1 cellular context compared by ENCODE assay signal in genomic region chr6:73523434-73524123, GRCh38.
A peak's percentile ranks its signal among the peaks of the same experiment; 100 is the strongest.
TF ChIP-seq lines count a peak whose summit lies in the region.

No MANE protein-coding gene starts in this region.

TF ChIP-seq in GM12878, 131 proteins besides CTCF, POLR2A, EP300 and RAD21 (continued from another document and continues in another):
- TF ChIP-seq, protein P1, sequence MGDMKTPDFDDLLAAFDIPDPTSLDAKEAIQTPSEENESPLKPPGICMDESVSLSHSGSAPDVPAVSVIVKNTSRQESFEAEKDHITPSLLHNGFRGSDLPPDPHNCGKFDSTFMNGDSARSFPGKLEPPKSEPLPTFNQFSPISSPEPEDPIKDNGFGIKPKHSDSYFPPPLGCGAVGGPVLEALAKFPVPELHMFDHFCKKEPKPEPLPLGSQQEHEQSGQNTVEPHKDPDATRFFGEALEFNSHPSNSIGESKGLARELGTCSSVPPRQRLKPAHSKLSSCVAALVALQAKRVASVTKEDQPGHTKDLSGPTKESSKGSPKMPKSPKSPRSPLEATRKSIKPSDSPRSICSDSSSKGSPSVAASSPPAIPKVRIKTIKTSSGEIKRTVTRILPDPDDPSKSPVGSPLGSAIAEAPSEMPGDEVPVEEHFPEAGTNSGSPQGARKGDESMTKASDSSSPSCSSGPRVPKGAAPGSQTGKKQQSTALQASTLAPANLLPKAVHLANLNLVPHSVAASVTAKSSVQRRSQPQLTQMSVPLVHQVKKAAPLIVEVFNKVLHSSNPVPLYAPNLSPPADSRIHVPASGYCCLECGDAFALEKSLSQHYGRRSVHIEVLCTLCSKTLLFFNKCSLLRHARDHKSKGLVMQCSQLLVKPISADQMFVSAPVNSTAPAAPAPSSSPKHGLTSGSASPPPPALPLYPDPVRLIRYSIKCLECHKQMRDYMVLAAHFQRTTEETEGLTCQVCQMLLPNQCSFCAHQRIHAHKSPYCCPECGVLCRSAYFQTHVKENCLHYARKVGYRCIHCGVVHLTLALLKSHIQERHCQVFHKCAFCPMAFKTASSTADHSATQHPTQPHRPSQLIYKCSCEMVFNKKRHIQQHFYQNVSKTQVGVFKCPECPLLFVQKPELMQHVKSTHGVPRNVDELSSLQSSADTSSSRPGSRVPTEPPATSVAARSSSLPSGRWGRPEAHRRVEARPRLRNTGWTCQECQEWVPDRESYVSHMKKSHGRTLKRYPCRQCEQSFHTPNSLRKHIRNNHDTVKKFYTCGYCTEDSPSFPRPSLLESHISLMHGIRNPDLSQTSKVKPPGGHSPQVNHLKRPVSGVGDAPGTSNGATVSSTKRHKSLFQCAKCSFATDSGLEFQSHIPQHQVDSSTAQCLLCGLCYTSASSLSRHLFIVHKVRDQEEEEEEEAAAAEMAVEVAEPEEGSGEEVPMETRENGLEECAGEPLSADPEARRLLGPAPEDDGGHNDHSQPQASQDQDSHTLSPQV (IDR thresholded peaks at IDR 0.05) = peak; percentile 22; the same call in 1 of the 2 replicates
- TF ChIP-seq MTA3 (IDR thresholded peaks at IDR 0.05; ENCODE audit: borderline replicate concordance, low read length) = no peak
- no peak for TF ChIP-seq ESRRA (IDR thresholded peaks at IDR 0.05; ENCODE audit: low read length)
- TF ChIP-seq NFXL1 (IDR thresholded peaks at IDR 0.05; ENCODE audit: borderline replicate concordance) = no peak
- no peak for TF ChIP-seq NR2C2 (IDR thresholded peaks at IDR 0.05; ENCODE audit: borderline replicate concordance, control insufficient read depth, insufficient read length, low read depth)
- TF ChIP-seq, protein P2, sequence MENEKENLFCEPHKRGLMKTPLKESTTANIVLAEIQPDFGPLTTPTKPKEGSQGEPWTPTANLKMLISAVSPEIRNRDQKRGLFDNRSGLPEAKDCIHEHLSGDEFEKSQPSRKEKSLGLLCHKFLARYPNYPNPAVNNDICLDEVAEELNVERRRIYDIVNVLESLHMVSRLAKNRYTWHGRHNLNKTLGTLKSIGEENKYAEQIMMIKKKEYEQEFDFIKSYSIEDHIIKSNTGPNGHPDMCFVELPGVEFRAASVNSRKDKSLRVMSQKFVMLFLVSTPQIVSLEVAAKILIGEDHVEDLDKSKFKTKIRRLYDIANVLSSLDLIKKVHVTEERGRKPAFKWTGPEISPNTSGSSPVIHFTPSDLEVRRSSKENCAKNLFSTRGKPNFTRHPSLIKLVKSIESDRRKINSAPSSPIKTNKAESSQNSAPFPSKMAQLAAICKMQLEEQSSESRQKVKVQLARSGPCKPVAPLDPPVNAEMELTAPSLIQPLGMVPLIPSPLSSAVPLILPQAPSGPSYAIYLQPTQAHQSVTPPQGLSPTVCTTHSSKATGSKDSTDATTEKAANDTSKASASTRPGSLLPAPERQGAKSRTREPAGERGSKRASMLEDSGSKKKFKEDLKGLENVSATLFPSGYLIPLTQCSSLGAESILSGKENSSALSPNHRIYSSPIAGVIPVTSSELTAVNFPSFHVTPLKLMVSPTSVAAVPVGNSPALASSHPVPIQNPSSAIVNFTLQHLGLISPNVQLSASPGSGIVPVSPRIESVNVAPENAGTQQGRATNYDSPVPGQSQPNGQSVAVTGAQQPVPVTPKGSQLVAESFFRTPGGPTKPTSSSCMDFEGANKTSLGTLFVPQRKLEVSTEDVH (IDR thresholded peaks at IDR 0.05; ENCODE audit: low read depth, partially characterized antibody) = no peak
- peak; percentile 84; the same call in 1 of the 2 replicates for TF ChIP-seq ZNF207 (IDR thresholded peaks at IDR 0.05; ENCODE audit: borderline replicate concordance)
- TF ChIP-seq, protein P3, sequence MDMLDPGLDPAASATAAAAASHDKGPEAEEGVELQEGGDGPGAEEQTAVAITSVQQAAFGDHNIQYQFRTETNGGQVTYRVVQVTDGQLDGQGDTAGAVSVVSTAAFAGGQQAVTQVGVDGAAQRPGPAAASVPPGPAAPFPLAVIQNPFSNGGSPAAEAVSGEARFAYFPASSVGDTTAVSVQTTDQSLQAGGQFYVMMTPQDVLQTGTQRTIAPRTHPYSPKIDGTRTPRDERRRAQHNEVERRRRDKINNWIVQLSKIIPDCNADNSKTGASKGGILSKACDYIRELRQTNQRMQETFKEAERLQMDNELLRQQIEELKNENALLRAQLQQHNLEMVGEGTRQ (IDR thresholded peaks at IDR 0.05; ENCODE audit: borderline replicate concordance, low read depth, low read length) = peak; percentile 34; the same call in 1 of the 2 replicates
- TF ChIP-seq RELB (IDR thresholded peaks at IDR 0.05; ENCODE audit: low read depth) = 0 out of 2 replicates have a peak, but pooled peaks have one; percentile 11
- peak; percentile 97 for TF ChIP-seq GATAD2B (conservative IDR thresholded peaks at IDR 0.05; ENCODE audit: low read depth)
- TF ChIP-seq DPF2 (IDR thresholded peaks at IDR 0.05) = peak; percentile 93
- no peak for TF ChIP-seq SP1 (IDR thresholded peaks at IDR 0.05; ENCODE audit: low read depth, low read length)
- peak; percentile 62 for TF ChIP-seq SMAD5 (IDR thresholded peaks at IDR 0.05; ENCODE audit: low read depth)
- no peak for TF ChIP-seq HDAC6 (IDR thresholded peaks at IDR 0.05; ENCODE audit: unreplicated experiment)
- TF ChIP-seq IRF5 (IDR thresholded peaks at IDR 0.05; ENCODE audit: borderline replicate concordance) = no peak
- TF ChIP-seq MXI1 (IDR thresholded peaks at IDR 0.05; ENCODE audit: low read depth, low read length) = peak; percentile 40; the same call in 1 of the 2 replicates
- TF ChIP-seq HCFC1 (IDR thresholded peaks at IDR 0.05; ENCODE audit: low read length) = no peak
- peak; percentile 38; the same call in 1 of the 2 replicates for TF ChIP-seq EED (IDR thresholded peaks at IDR 0.05; ENCODE audit: low read depth)
- TF ChIP-seq TCF12 (IDR thresholded peaks at IDR 0.05; ENCODE audit: low read depth, low read length) = peak; percentile 65; the same call in 1 of the 2 replicates
- no peak for TF ChIP-seq BRCA1 (IDR thresholded peaks at IDR 0.05; ENCODE audit: low read depth, low read length)
- no peak for TF ChIP-seq RFX5 (IDR thresholded peaks at IDR 0.05; ENCODE audit: low read depth, low read length)
- no peak for TF ChIP-seq NRF1 (conservative IDR thresholded peaks at IDR 0.05; ENCODE audit: low read depth, low read length)
- TF ChIP-seq RELA (IDR thresholded peaks at IDR 0.05; ENCODE audit: borderline replicate concordance, partially characterized antibody) = peak; percentile 81
- no peak for TF ChIP-seq BMI1 (IDR thresholded peaks at IDR 0.05; ENCODE audit: borderline replicate concordance)
- TF ChIP-seq POLR2AphosphoS5 (IDR thresholded peaks at IDR 0.05; ENCODE audit: low read length) = peak; percentile 91
- no peak for TF ChIP-seq IRF4 (IDR thresholded peaks at IDR 0.05; ENCODE audit: low read depth, low read length)
- peak; percentile 50; the same call in 1 of the 2 replicates for TF ChIP-seq ZBTB40 (IDR thresholded peaks at IDR 0.05; ENCODE audit: borderline replicate concordance)
- no peak for TF ChIP-seq ZNF622 (IDR thresholded peaks at IDR 0.05)
- peak; percentile 45; the same call in 1 of the 2 replicates for TF ChIP-seq ATF7 (IDR thresholded peaks at IDR 0.05; ENCODE audit: low read depth)
- TF ChIP-seq SMAD1 (IDR thresholded peaks at IDR 0.05; ENCODE audit: low read depth, partially characterized antibody) = peak; percentile 19
- TF ChIP-seq, protein P4, sequence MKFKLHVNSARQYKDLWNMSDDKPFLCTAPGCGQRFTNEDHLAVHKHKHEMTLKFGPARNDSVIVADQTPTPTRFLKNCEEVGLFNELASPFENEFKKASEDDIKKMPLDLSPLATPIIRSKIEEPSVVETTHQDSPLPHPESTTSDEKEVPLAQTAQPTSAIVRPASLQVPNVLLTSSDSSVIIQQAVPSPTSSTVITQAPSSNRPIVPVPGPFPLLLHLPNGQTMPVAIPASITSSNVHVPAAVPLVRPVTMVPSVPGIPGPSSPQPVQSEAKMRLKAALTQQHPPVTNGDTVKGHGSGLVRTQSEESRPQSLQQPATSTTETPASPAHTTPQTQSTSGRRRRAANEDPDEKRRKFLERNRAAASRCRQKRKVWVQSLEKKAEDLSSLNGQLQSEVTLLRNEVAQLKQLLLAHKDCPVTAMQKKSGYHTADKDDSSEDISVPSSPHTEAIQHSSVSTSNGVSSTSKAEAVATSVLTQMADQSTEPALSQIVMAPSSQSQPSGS (IDR thresholded peaks at IDR 0.05; ENCODE audit: low read length) = no peak
- TF ChIP-seq FOS (IDR thresholded peaks at IDR 0.05; ENCODE audit: borderline replicate concordance, extremely low read depth, insufficient read length) = no peak
- TF ChIP-seq JUNB (IDR thresholded peaks at IDR 0.05) = no peak
- TF ChIP-seq PML (IDR thresholded peaks at IDR 0.05; ENCODE audit: low read length) = peak; percentile 92; the same call in 1 of the 2 replicates
- TF ChIP-seq FOXK2 (IDR thresholded peaks at IDR 0.05) = no peak
- peak; percentile 69 for TF ChIP-seq CBFB (IDR thresholded peaks at IDR 0.05; ENCODE audit: low read depth)
- no peak for TF ChIP-seq SIN3A (IDR thresholded peaks at IDR 0.05; ENCODE audit: low read depth, low read length)
- TF ChIP-seq TCF3 (IDR thresholded peaks at IDR 0.05; ENCODE audit: borderline replicate concordance, insufficient read depth, low read depth, low read length) = peak; percentile 87
- TF ChIP-seq, protein P5, sequence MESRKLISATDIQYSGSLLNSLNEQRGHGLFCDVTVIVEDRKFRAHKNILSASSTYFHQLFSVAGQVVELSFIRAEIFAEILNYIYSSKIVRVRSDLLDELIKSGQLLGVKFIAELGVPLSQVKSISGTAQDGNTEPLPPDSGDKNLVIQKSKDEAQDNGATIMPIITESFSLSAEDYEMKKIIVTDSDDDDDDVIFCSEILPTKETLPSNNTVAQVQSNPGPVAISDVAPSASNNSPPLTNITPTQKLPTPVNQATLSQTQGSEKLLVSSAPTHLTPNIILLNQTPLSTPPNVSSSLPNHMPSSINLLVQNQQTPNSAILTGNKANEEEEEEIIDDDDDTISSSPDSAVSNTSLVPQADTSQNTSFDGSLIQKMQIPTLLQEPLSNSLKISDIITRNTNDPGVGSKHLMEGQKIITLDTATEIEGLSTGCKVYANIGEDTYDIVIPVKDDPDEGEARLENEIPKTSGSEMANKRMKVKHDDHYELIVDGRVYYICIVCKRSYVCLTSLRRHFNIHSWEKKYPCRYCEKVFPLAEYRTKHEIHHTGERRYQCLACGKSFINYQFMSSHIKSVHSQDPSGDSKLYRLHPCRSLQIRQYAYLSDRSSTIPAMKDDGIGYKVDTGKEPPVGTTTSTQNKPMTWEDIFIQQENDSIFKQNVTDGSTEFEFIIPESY (IDR thresholded peaks at IDR 0.05) = no peak
- TF ChIP-seq YBX1 (IDR thresholded peaks at IDR 0.05) = no peak
- no peak for TF ChIP-seq CHD2 (IDR thresholded peaks at IDR 0.05; ENCODE audit: borderline replicate concordance, low read depth, low read length)
- TF ChIP-seq CHD1 (IDR thresholded peaks at IDR 0.05; ENCODE audit: low read depth, low read length) = 0 out of 2 replicates have a peak, but pooled peaks have one; percentile 30
- TF ChIP-seq IKZF2 (IDR thresholded peaks at IDR 0.05) = peak; percentile 41 to 62; a peak in 3 of 4 replicates
- no peak for TF ChIP-seq ZNF274 (IDR thresholded peaks at IDR 0.05; ENCODE audit: insufficient read depth, insufficient read length)
- no peak; the same call in 1 of the 2 replicates for TF ChIP-seq YY1 (IDR thresholded peaks at IDR 0.05; ENCODE audit: low read depth, low read length)
- TF ChIP-seq JUND (IDR thresholded peaks at IDR 0.05; ENCODE audit: low read depth, low read length) = no peak
- no peak for TF ChIP-seq SRF (IDR thresholded peaks at IDR 0.05; ENCODE audit: low read depth in 2 of 2, low read length in 2 of 2)
- no peak for TF ChIP-seq SMARCA5 (IDR thresholded peaks at IDR 0.05)
